ENCODE assay signal across 1 cellular context in the genomic region with DNA sequence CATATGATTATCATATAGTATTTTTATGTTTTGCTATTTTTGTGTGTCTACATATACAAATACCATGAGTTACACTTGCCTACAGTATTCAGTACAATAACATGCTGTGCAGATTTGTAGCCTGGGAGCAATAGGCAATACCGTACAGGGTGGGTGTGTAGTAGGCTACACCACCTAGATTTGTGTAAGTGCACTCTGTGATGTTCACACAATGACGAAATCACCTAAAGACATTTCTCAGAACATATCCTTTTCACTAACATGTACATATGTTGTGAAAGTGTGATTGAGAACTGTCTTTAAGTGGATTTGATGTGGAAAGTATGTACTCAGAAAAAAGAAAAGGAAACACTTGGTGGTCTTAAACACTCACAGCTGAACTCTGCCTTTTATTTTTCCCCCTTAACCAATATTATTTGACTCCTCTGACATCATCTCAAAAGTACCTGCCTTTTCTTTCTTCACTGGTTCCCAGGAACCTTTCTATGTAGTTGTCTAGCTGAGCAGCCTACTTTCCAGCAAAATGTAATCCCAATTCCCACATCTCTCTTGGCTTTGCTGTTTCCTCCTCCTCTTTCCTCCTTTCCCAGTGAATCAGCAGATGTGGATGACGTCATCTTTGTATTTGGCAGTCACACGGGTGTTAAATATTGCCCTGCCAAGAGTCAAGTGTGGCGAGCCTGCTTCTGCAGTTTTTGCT.
TF ChIP-seq lines count a peak whose summit lies in the region.

No MANE protein-coding gene starts in this region.

TF ChIP-seq in K562, 482 proteins besides CTCF, POLR2A, EP300 and RAD21 (continued from another document and continues in another):
- TF ChIP-seq, protein P1, sequence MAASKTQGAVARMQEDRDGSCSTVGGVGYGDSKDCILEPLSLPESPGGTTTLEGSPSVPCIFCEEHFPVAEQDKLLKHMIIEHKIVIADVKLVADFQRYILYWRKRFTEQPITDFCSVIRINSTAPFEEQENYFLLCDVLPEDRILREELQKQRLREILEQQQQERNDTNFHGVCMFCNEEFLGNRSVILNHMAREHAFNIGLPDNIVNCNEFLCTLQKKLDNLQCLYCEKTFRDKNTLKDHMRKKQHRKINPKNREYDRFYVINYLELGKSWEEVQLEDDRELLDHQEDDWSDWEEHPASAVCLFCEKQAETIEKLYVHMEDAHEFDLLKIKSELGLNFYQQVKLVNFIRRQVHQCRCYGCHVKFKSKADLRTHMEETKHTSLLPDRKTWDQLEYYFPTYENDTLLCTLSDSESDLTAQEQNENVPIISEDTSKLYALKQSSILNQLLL (CRISPR knock-in tag; IDR thresholded peaks at IDR 0.05; ENCODE audit: borderline replicate concordance) = no peak
- no peak for TF ChIP-seq RBM14 (IDR thresholded peaks at IDR 0.05; ENCODE audit: borderline replicate concordance, insufficient read depth, low read depth, low read length)
- TF ChIP-seq SPI1 (IDR thresholded peaks at IDR 0.05; ENCODE audit: borderline replicate concordance, low read depth, low read length) = no peak
- no peak for TF ChIP-seq SAP30 (IDR thresholded peaks at IDR 0.05; ENCODE audit: borderline replicate concordance, insufficient read depth, low read depth, low read length, poor library complexity, severe bottlenecking)
- peak; percentile 60 for TF ChIP-seq CREB1 (IDR thresholded peaks at IDR 0.05)
- peak; percentile 74; the same call in 1 of the 2 replicates for TF ChIP-seq CREB1 (CRISPR knock-in tag; IDR thresholded peaks at IDR 0.05)
- TF ChIP-seq ILF3 (IDR thresholded peaks at IDR 0.05; ENCODE audit: borderline replicate concordance) = no peak
- TF ChIP-seq ASH1L (IDR thresholded peaks at IDR 0.05; ENCODE audit: borderline replicate concordance, low read depth, partially characterized antibody) = no peak
- TF ChIP-seq CHCHD3 (CRISPR knock-in tag; IDR thresholded peaks at IDR 0.05) = no peak
- no peak for TF ChIP-seq PHB (CRISPR knock-in tag; IDR thresholded peaks at IDR 0.05)
- TF ChIP-seq, protein P2, sequence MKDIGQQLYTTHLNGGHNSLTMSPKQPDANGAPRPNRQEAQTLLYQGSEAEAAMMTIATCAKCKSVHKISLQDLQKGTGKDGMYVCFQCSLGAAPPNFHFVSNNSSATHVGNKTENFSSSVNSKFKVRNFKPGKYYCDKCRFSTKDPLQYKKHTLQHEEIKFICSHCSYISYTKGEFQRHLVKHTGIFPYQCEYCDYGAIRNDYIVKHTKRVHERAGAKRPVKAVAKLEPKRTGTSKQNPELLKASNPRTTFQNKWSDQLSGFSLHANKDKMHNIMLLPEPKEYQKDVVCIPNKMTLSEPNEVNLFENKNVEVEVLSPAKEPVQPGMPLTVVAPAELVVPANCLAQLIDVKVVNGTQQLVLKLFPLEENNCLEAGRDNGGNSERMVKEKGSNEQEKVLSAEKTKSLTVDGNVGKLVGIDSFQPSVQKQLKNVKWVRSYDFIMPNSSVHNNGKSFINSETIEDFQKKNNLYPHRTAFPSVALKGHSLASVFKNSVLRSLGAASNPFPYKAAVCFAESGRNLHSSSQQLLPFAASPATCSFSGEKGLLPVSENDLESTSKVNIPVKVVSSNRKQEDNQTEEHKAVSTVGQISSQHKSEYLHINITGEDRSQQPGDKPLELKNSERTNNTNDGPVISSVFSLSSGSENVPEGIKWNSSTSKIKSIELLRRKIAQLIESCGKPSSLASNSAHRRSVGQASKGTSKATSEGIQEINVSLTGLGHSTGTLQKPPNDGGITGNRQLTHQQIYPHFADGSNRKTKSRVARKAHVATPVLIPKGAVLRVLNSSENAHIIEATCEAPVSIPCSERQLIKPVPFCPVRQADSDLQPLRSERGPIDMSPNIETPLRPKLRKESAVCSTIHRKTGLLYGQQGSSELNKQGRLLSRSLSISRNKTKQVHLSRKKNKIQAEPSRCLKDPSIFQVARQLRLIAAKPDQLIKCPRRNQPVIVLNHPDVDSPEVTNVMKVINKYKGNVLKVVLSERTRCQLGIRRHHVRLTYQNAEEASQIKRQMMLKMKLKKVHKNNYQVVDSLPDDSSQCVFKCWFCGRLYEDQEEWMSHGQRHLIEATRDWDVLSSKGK (CRISPR knock-in tag; IDR thresholded peaks at IDR 0.05) = no peak
- peak; percentile 20; the same call in 1 of the 2 replicates for TF ChIP-seq ZNF316 (IDR thresholded peaks at IDR 0.05)
- TF ChIP-seq BRD9 (IDR thresholded peaks at IDR 0.05; ENCODE audit: low read depth, partially characterized antibody) = no peak
- TF ChIP-seq HMG20B (CRISPR knock-in tag; IDR thresholded peaks at IDR 0.05) = no peak
- TF ChIP-seq TAL1 (IDR thresholded peaks at IDR 0.05) = no peak
- TF ChIP-seq RBBP5 (IDR thresholded peaks at IDR 0.05; ENCODE audit: borderline replicate concordance, insufficient read depth, low read length, poor library complexity, severe bottlenecking) = no peak
- TF ChIP-seq, protein P3, sequence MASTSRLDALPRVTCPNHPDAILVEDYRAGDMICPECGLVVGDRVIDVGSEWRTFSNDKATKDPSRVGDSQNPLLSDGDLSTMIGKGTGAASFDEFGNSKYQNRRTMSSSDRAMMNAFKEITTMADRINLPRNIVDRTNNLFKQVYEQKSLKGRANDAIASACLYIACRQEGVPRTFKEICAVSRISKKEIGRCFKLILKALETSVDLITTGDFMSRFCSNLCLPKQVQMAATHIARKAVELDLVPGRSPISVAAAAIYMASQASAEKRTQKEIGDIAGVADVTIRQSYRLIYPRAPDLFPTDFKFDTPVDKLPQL (IDR thresholded peaks at IDR 0.05; ENCODE audit: extremely low read depth, insufficient read length) = no peak
- no peak for TF ChIP-seq HDAC8 (tag; IDR thresholded peaks at IDR 0.05)
- no peak for TF ChIP-seq ZC3H11A (IDR thresholded peaks at IDR 0.05; ENCODE audit: low read depth, low read length)
- TF ChIP-seq RNF2 (IDR thresholded peaks at IDR 0.05) = no peak
- no peak for TF ChIP-seq NEUROD1 (IDR thresholded peaks at IDR 0.05; ENCODE audit: borderline replicate concordance, low read depth, low read length, partially characterized antibody)
- TF ChIP-seq COPS2 (conservative IDR thresholded peaks at IDR 0.05) = no peak
- TF ChIP-seq PHF8 (IDR thresholded peaks at IDR 0.05; ENCODE audit: borderline replicate concordance, low read length) = no peak
- TF ChIP-seq ZNF778 (CRISPR knock-in tag; IDR thresholded peaks at IDR 0.05) = no peak
- TF ChIP-seq RBM34 (IDR thresholded peaks at IDR 0.05; ENCODE audit: borderline replicate concordance, insufficient read depth, low read length) = no peak
- TF ChIP-seq ZNF347 (CRISPR knock-in tag; IDR thresholded peaks at IDR 0.05; ENCODE audit: low read depth) = no peak
- TF ChIP-seq STAG1 (CRISPR knock-in tag; IDR thresholded peaks at IDR 0.05; ENCODE audit: borderline replicate concordance) = no peak
- TF ChIP-seq CREBBP (IDR thresholded peaks at IDR 0.05; ENCODE audit: low read depth, low read length) = no peak
- TF ChIP-seq, protein P4, sequence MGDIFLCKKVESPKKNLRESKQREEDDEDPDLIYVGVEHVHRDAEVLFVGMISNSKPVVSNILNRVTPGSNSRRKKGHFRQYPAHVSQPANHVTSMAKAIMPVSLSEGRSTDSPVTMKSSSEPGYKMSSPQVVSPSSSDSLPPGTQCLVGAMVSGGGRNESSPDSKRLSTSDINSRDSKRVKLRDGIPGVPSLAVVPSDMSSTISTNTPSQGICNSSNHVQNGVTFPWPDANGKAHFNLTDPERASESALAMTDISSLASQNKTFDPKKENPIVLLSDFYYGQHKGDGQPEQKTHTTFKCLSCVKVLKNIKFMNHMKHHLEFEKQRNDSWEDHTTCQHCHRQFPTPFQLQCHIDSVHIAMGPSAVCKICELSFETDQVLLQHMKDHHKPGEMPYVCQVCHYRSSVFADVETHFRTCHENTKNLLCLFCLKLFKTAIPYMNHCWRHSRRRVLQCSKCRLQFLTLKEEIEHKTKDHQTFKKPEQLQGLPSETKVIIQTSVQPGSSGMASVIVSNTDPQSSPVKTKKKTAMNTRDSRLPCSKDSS (IDR thresholded peaks at IDR 0.05; ENCODE audit: low read depth, partially characterized antibody) = no peak
- TF ChIP-seq U2AF2 (optimal IDR thresholded peaks at IDR 0.05; ENCODE audit: low read depth, low read length) = no peak
- TF ChIP-seq, protein P5, sequence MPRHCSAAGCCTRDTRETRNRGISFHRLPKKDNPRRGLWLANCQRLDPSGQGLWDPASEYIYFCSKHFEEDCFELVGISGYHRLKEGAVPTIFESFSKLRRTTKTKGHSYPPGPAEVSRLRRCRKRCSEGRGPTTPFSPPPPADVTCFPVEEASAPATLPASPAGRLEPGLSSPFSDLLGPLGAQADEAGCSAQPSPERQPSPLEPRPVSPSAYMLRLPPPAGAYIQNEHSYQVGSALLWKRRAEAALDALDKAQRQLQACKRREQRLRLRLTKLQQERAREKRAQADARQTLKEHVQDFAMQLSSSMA (CRISPR knock-in tag; IDR thresholded peaks at IDR 0.05) = no peak
- no peak for TF ChIP-seq BRF1 (IDR thresholded peaks at IDR 0.05; ENCODE audit: borderline replicate concordance, extremely low read depth, insufficient read length)
- TF ChIP-seq DACH1 (IDR thresholded peaks at IDR 0.05; ENCODE audit: partially characterized antibody) = no peak
- no peak for TF ChIP-seq ZNF551 (CRISPR knock-in tag; IDR thresholded peaks at IDR 0.05)
- no peak for TF ChIP-seq ZNF695 (CRISPR knock-in tag; IDR thresholded peaks at IDR 0.05)
- no peak for TF ChIP-seq ZFPM2 (CRISPR knock-in tag; IDR thresholded peaks at IDR 0.05)
- TF ChIP-seq BRD4 (IDR thresholded peaks at IDR 0.05) = no peak
- no peak for TF ChIP-seq GTF2A2 (tag; IDR thresholded peaks at IDR 0.05)
- TF ChIP-seq, protein P6, sequence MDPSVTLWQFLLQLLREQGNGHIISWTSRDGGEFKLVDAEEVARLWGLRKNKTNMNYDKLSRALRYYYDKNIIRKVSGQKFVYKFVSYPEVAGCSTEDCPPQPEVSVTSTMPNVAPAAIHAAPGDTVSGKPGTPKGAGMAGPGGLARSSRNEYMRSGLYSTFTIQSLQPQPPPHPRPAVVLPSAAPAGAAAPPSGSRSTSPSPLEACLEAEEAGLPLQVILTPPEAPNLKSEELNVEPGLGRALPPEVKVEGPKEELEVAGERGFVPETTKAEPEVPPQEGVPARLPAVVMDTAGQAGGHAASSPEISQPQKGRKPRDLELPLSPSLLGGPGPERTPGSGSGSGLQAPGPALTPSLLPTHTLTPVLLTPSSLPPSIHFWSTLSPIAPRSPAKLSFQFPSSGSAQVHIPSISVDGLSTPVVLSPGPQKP (CRISPR knock-in tag; IDR thresholded peaks at IDR 0.05) = no peak
- TF ChIP-seq YBX1 (IDR thresholded peaks at IDR 0.05) = no peak
- TF ChIP-seq, protein P7, sequence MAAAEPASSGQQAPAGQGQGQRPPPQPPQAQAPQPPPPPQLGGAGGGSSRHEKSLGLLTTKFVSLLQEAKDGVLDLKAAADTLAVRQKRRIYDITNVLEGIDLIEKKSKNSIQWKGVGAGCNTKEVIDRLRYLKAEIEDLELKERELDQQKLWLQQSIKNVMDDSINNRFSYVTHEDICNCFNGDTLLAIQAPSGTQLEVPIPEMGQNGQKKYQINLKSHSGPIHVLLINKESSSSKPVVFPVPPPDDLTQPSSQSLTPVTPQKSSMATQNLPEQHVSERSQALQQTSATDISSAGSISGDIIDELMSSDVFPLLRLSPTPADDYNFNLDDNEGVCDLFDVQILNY (CRISPR knock-in tag; IDR thresholded peaks at IDR 0.05) = no peak
- TF ChIP-seq MXI1 (IDR thresholded peaks at IDR 0.05; ENCODE audit: low read depth, low read length) = no peak
- no peak for TF ChIP-seq NCOR1 (IDR thresholded peaks at IDR 0.05)
- no peak for TF ChIP-seq ZNF239 (CRISPR knock-in tag; IDR thresholded peaks at IDR 0.05)
- TF ChIP-seq, protein P8, sequence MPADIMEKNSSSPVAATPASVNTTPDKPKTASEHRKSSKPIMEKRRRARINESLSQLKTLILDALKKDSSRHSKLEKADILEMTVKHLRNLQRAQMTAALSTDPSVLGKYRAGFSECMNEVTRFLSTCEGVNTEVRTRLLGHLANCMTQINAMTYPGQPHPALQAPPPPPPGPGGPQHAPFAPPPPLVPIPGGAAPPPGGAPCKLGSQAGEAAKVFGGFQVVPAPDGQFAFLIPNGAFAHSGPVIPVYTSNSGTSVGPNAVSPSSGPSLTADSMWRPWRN (IDR thresholded peaks at IDR 0.05; ENCODE audit: low read depth) = no peak
- TF ChIP-seq SMARCA5 (IDR thresholded peaks at IDR 0.05) = no peak
- TF ChIP-seq ZBTB17 (CRISPR knock-in tag; IDR thresholded peaks at IDR 0.05) = no peak
- 0 out of 2 replicates have a peak, but pooled peaks have one; percentile 6 for TF ChIP-seq CBFA2T3 (IDR thresholded peaks at IDR 0.05)
- TF ChIP-seq, protein P9, sequence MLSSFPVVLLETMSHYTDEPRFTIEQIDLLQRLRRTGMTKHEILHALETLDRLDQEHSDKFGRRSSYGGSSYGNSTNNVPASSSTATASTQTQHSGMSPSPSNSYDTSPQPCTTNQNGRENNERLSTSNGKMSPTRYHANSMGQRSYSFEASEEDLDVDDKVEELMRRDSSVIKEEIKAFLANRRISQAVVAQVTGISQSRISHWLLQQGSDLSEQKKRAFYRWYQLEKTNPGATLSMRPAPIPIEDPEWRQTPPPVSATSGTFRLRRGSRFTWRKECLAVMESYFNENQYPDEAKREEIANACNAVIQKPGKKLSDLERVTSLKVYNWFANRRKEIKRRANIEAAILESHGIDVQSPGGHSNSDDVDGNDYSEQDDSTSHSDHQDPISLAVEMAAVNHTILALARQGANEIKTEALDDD (IDR thresholded peaks at IDR 0.05) = no peak
- TF ChIP-seq SP2 (IDR thresholded peaks at IDR 0.05; ENCODE audit: extremely low read depth, low read depth, low read length, poor library complexity, severe bottlenecking) = no peak
- no peak for TF ChIP-seq TAF1 (IDR thresholded peaks at IDR 0.05; ENCODE audit: control insufficient read depth, extremely low read depth, insufficient read depth, low read length, severe bottlenecking)
- TF ChIP-seq SMAD1 (IDR thresholded peaks at IDR 0.05; ENCODE audit: low read depth, low read length, partially characterized antibody) = no peak
- 0 out of 2 replicates have a peak, but pooled peaks have one; percentile 38 for TF ChIP-seq GATAD2A (IDR thresholded peaks at IDR 0.05)
- no peak for TF ChIP-seq SIN3B (IDR thresholded peaks at IDR 0.05; ENCODE audit: low read depth)
- TF ChIP-seq C11orf30 (IDR thresholded peaks at IDR 0.05; ENCODE audit: low read depth) = peak; percentile 62
- no peak for TF ChIP-seq U2AF1 (optimal IDR thresholded peaks at IDR 0.05; ENCODE audit: low read depth, low read length)
- no peak for TF ChIP-seq ZSCAN32 (CRISPR knock-in tag; IDR thresholded peaks at IDR 0.05)
- TF ChIP-seq TCFL5 (CRISPR knock-in tag; conservative IDR thresholded peaks at IDR 0.05) = no peak
- peak; percentile 63 for TF ChIP-seq CEBPB (tag; IDR thresholded peaks at IDR 0.05)
- peak; percentile 62; the same call in 1 of the 2 replicates for TF ChIP-seq OTX1 (CRISPR knock-in tag; IDR thresholded peaks at IDR 0.05)
- TF ChIP-seq WHSC1 (IDR thresholded peaks at IDR 0.05; ENCODE audit: low read length) = no peak
- TF ChIP-seq TEAD4 (IDR thresholded peaks at IDR 0.05; ENCODE audit: low read length) = no peak
- no peak for TF ChIP-seq TEAD4 (CRISPR knock-in tag; IDR thresholded peaks at IDR 0.05; ENCODE audit: borderline replicate concordance)
- no peak for TF ChIP-seq RUNX1 (IDR thresholded peaks at IDR 0.05; ENCODE audit: low read depth)
- TF ChIP-seq JUN (IDR thresholded peaks at IDR 0.05; ENCODE audit: borderline replicate concordance, low read depth, low read length) = peak; percentile 100
- no peak for TF ChIP-seq JUN (CRISPR knock-in tag; IDR thresholded peaks at IDR 0.05; ENCODE audit: borderline replicate concordance)
- no peak for TF ChIP-seq ZNF785 (CRISPR knock-in tag; IDR thresholded peaks at IDR 0.05)
- TF ChIP-seq ZNF184 (CRISPR knock-in tag; IDR thresholded peaks at IDR 0.05) = no peak
- no peak for TF ChIP-seq PTRF (tag; IDR thresholded peaks at IDR 0.05)
- no peak for TF ChIP-seq MECOM (CRISPR knock-in tag; IDR thresholded peaks at IDR 0.05)
- TF ChIP-seq RBM25 (IDR thresholded peaks at IDR 0.05; ENCODE audit: low read depth, low read length, severe bottlenecking) = no peak
